Comparison of ENCODE assay signal across 8 cellular contexts in the genomic region with DNA sequence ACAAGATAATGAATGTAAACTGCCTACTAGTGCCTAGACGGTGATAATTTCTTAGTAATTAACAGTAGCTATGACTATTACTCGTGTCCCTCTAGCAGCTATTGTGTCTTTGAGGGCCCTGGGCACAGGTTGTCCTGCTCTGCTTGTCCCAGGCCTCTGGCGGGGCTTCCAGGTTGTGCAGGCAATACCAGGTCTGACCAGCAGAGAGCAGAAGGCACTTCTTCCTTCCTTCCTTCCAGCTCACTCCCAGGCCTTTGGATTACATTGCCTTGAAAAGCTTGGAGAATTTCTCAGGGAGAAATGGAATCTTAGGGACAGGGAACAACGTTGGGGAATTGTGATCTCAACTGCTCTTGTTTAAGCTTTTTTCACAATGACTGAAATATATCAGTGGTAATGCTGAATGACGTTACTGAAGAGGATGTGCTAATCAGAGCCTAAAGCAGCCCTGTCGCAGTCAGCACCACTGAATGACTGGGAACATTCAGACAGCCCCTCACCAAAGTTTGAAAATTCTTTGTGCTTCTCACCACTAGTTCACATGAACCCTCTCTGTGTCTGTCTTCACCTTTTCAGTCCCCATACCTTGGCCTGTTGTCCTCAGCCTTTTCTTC. TPM values are rescaled to one million over a fixed set of nuclear protein-coding genes. Genes with fewer than 3 reads are reported as not detected.
A peak's percentile ranks its signal among the peaks of the same experiment; 100 is the strongest.
DNase-seq lines count a peak whose midpoint lies in the region; ATAC-seq and TF ChIP-seq lines count a peak whose summit lies in the region.

No MANE protein-coding gene starts in this region.

- peak; percentile 93 for TF ChIP-seq CTCF in AG09309 (IDR thresholded peaks at IDR 0.05; ENCODE audit: control insufficient read depth, insufficient read depth, low read depth, low read length, missing control alignments)
- TF ChIP-seq CTCF in fibroblast of lung (conservative IDR thresholded peaks at IDR 0.05 in 1 of 2, IDR thresholded peaks at IDR 0.05 in 1 of 2; ENCODE audit: low read depth in 1 of 2, low read length in 2 of 2): peak; percentile 88 to 98

- H3K9me3 ChIP-seq in fibroblast of lung (ENCODE audit: control insufficient read depth, insufficient read depth, low read depth, low read length) (no peaks in the 10 kb centered on the region), aorta (ENCODE audit: control insufficient read depth, low read length) (peaks cover under 1% of the 10 kb centered on the region)

- no peak overlapping the region for H3K4me3 Mint-ChIP-seq in natural killer cell treated with Interleukin-12 subunit alpha and Interleukin-12 subunit beta and Interleukin-15 and Interleukin-18, amount 100 ng/mL, for 72 hours

- no peaks in the 10 kb centered on the region for H3K36me3 ChIP-seq in fibroblast of lung (ENCODE audit: control insufficient read depth, insufficient read depth, low read length)
- no peaks in the 10 kb centered on the region for H3K36me3 ChIP-seq in aorta (ENCODE audit: control insufficient read depth in 1 of 2, insufficient read depth in 2 of 2, low read length in 1 of 2)

- no peaks in the 10 kb centered on the region for H3K4me1 ChIP-seq in fibroblast of lung (ENCODE audit: control insufficient read depth, extremely low read depth, insufficient read depth, low read length)
- no peaks in the 10 kb centered on the region for H3K4me1 ChIP-seq in aorta (ENCODE audit: control insufficient read depth in 1 of 2, insufficient read depth in 2 of 2, low read length in 2 of 2)

- H3K36me3 Mint-ChIP-seq in natural killer cell treated with Interleukin-12 subunit alpha and Interleukin-12 subunit beta and Interleukin-15 and Interleukin-18, amount 100 ng/mL, for 72 hours: no peaks in the 10 kb centered on the region

- H3K9ac ChIP-seq in fibroblast of lung (ENCODE audit: insufficient read depth, low read length): no peak overlapping the region

- no peaks in the 10 kb centered on the region for H3K9me3 Mint-ChIP-seq in natural killer cell treated with Interleukin-12 subunit alpha and Interleukin-12 subunit beta and Interleukin-15 and Interleukin-18, amount 100 ng/mL, for 72 hours

- H3K27me3 ChIP-seq in fibroblast of lung (ENCODE audit: control insufficient read depth, insufficient read depth, low read length) (no peaks in the 10 kb centered on the region), aorta (ENCODE audit: control insufficient read depth in 1 of 2, insufficient read depth in 2 of 2, low read length in 1 of 2) (no peaks in the 10 kb centered on the region)

- 58 to 64% methylated on average over 6 of the region's 6 CpGs for WGBS in aorta, 2 donors

- H3K79me2 ChIP-seq in fibroblast of lung (ENCODE audit: control insufficient read depth, insufficient read depth, low read length): no peaks in the 10 kb centered on the region

- intact Hi-C loops in aorta (cut with DNase I): loop anchor here (1.0 to 5.0 kb wide), 4 partner anchors 64 to 104 kb away; no protein-coding TSS in a partner anchor

- peaks cover 0 to 4% of the 10 kb centered on the region in 2 donors for H3K27me3 Mint-ChIP-seq in natural killer cell treated with Interleukin-12 subunit alpha and Interleukin-12 subunit beta and Interleukin-15 and Interleukin-18, amount 100 ng/mL, for 72 hours

- no peak overlapping the region for H3K4me2 ChIP-seq in fibroblast of lung (ENCODE audit: extremely low read depth, insufficient read depth, low read length)

- H2AFZ ChIP-seq in fibroblast of lung (ENCODE audit: low read length): no peak overlapping the region

- ATAC-seq in GM18502 (IDR thresholded peaks at IDR 0.05; ENCODE audit: poor library complexity, unreplicated experiment): peak; percentile 80
- peak; percentile 59 for ATAC-seq in HG03095 (IDR thresholded peaks at IDR 0.05; ENCODE audit: unreplicated experiment)
- ATAC-seq in natural killer cell treated with Interleukin-12 subunit alpha and Interleukin-12 subunit beta and Interleukin-15 and Interleukin-18, amount 100 ng/mL, for 72 hours: peak; percentile 65 to 72
- peak; percentile 94 for ATAC-seq in aorta (ENCODE audit: low FRiP score)

- H3K27ac ChIP-seq in fibroblast of lung (ENCODE audit: insufficient read depth, low read length): no peak overlapping the region
- H3K27ac ChIP-seq in aorta (ENCODE audit: low read depth in 1 of 2, low read length in 2 of 2): no peak overlapping the region

- H3K27ac Mint-ChIP-seq in natural killer cell treated with Interleukin-12 subunit alpha and Interleukin-12 subunit beta and Interleukin-15 and Interleukin-18, amount 100 ng/mL, for 72 hours: no peak overlapping the region

- DNase-seq in AG09309 (ENCODE audit: low read depth): peak; percentile 31
- peak; percentile 10 for DNase-seq in NCI-H510A treated with DMSO at 0.1 percent for 48 hours (lab: John Stamatoyannopoulos, UW)
- DNase-seq in activated T-cell treated with anti-CD3 and anti-CD28 coated beads for 4 hours: peak; percentile 28
- DNase-seq in fibroblast of lung (ENCODE audit: low read depth in 2 of 2): peak; percentile 51 to 71
- no peak for DNase-seq in natural killer cell treated with Interleukin-12 subunit alpha and Interleukin-12 subunit beta and Interleukin-15 and Interleukin-18, amount 100 ng/mL, for 72 hours (ENCODE audit: low spot score)
- peak; percentile 72 to 84 for DNase-seq in aorta

- H3K4me1 Mint-ChIP-seq in natural killer cell treated with Interleukin-12 subunit alpha and Interleukin-12 subunit beta and Interleukin-15 and Interleukin-18, amount 100 ng/mL, for 72 hours (ENCODE audit: low read depth in 2 of 2): no peaks in the 10 kb centered on the region

- H3K4me3 ChIP-seq in AG09309 (ENCODE audit: control insufficient read depth, low read depth, low read length) (no peak overlapping the region), fibroblast of lung (replicated peaks in 1 of 4; ENCODE audit: control extremely low read depth in 1 of 4, insufficient read depth in 1 of 4, low read depth in 3 of 4, low read length in 4 of 4) (no peak overlapping the region), aorta (ENCODE audit: low read length in 2 of 2) (no peak overlapping the region)

- H4K20me1 ChIP-seq in fibroblast of lung (ENCODE audit: control insufficient read depth, extremely low read depth, insufficient read depth, low read length): no peaks in the 10 kb centered on the region

RNA-seq across cellular contexts. Expression of a gene that starts 8.4 kb away (rescaled TPM):
- total RNA-seq in fibroblast of lung (not detected in 2 replicates), aorta (not detected)
- polyA plus RNA-seq in fibroblast of lung (not detected in 2 replicates), aorta (not detected)
- polyA plus RNA-seq in fibroblast of lung (2012): not detected in 2 replicates
- not detected in 2 replicates for polyA minus RNA-seq in fibroblast of lung (ENCODE audit: low replicate concordance)
- not detected for total RNA-seq in natural killer cell treated with Interleukin-12 subunit alpha and Interleukin-12 subunit beta and Interleukin-15 and Interleukin-18, amount 100 ng/mL, for 72 hours

RNA-seq across cellular contexts. Expression of a gene that starts 12.3 kb away (rescaled TPM):
- total RNA-seq in fibroblast of lung (0.17 TPM in 1 of 2 replicates, not detected in the other), aorta (under 1 TPM in 1 of 2 donors, not detected in 1; 0.33 TPM)
- polyA plus RNA-seq in fibroblast of lung (0.06 TPM in 1 of 2 replicates, not detected in the other), aorta (under 1 TPM; 0.38 TPM)
- not detected in 2 replicates for polyA plus RNA-seq in fibroblast of lung (2012)
- 0.22 TPM in 1 of 2 replicates, not detected in the other for polyA minus RNA-seq in fibroblast of lung (ENCODE audit: low replicate concordance)
- not detected for total RNA-seq in natural killer cell treated with Interleukin-12 subunit alpha and Interleukin-12 subunit beta and Interleukin-15 and Interleukin-18, amount 100 ng/mL, for 72 hours

RNA-seq across cellular contexts. Expression of a gene that starts 16.8 kb away (rescaled TPM):
- total RNA-seq in fibroblast of lung (6.9 and 15.4 TPM in 2 replicates), aorta (10 to 100 TPM; 27.1 to 38.7 TPM)
- polyA plus RNA-seq in fibroblast of lung (9.2 and 10.3 TPM in 2 replicates), aorta (10 to 100 TPM in 1 of 2 donors, 1 to 10 TPM in 1; 9.0 to 82.1 TPM)
- 7.3 and 8.7 TPM in 2 replicates for polyA plus RNA-seq in fibroblast of lung (2012)
- polyA minus RNA-seq in fibroblast of lung (ENCODE audit: low replicate concordance): 17.6 and 27.2 TPM in 2 replicates
- total RNA-seq in natural killer cell treated with Interleukin-12 subunit alpha and Interleukin-12 subunit beta and Interleukin-15 and Interleukin-18, amount 100 ng/mL, for 72 hours: 10 to 100 TPM; 45.6 to 52.2 TPM

RNA-seq across cellular contexts. Expression of a gene that starts 45.9 kb away (rescaled TPM):
- total RNA-seq in fibroblast of lung (not detected in 2 replicates), aorta (not detected)
- polyA plus RNA-seq in fibroblast of lung (not detected in 2 replicates), aorta (not detected)
- polyA plus RNA-seq in fibroblast of lung (2012): not detected in 2 replicates
- polyA minus RNA-seq in fibroblast of lung (ENCODE audit: low replicate concordance): not detected in 2 replicates
- total RNA-seq in natural killer cell treated with Interleukin-12 subunit alpha and Interleukin-12 subunit beta and Interleukin-15 and Interleukin-18, amount 100 ng/mL, for 72 hours: not detected

RNA-seq across cellular contexts. Expression of a gene that starts 52.2 kb away (rescaled TPM):
- total RNA-seq in fibroblast of lung (not detected in 2 replicates), aorta (not detected)
- polyA plus RNA-seq in fibroblast of lung (not detected in 2 replicates), aorta (not detected)
- not detected in 2 replicates for polyA plus RNA-seq in fibroblast of lung (2012)
- polyA minus RNA-seq in fibroblast of lung (ENCODE audit: low replicate concordance): not detected in 2 replicates
- not detected for total RNA-seq in natural killer cell treated with Interleukin-12 subunit alpha and Interleukin-12 subunit beta and Interleukin-15 and Interleukin-18, amount 100 ng/mL, for 72 hours
